In genomic region chr9:97876061-97876460, GRCh38 we compare ENCODE assay signal across 23 cellular contexts. TPM values are rescaled to one million over a fixed set of nuclear protein-coding genes. Genes with fewer than 3 reads are reported as not detected.
"Had no signal": no experiment of that assay in that cellular context is flagged by ENCODE, and none has a peak within 500 bp of the region (broad histone marks: within the 10 kb centered on the region; RNA-seq: fewer than 3 reads in every experiment).

No MANE protein-coding gene starts in this region.

- H3K27me3 ChIP-seq: esophagus muscularis mucosa, gastroesophageal sphincter, heart left ventricle, pancreas, tibial artery had no signal

- H3K9me3 ChIP-seq: esophagus muscularis mucosa, gastroesophageal sphincter, heart left ventricle, mucosa of descending colon, pancreas, tibial artery had no signal

- H3K27ac Mint-ChIP-seq: activated T-cell treated with anti-CD3 and anti-CD28 coated beads, Interleukin-2, amount 50 U/mL, for 72 hours; memory B cell; naive thymus-derived CD4-positive, alpha-beta T cell; T-helper 1 cell treated with Interleukin-12 subunit alpha and Interleukin-12 subunit beta and Interleukin-4 antibody, amounts not matched to agents 30 μg/mL and 1 μg/mL, for 36 hours had no signal

- H3K4me1 ChIP-seq: pancreas had no signal

- FAIRE-seq: pancreas had no signal

- H3K36me3 ChIP-seq: esophagus muscularis mucosa, gastroesophageal sphincter, heart left ventricle, pancreas, tibial artery had no signal

- H3K27me3 Mint-ChIP-seq: memory B cell had no signal

- H3K9me3 Mint-ChIP-seq: memory B cell; T-helper 1 cell treated with Interleukin-12 subunit alpha and Interleukin-12 subunit beta and Interleukin-4 antibody, amounts not matched to agents 30 μg/mL and 1 μg/mL, for 36 hours had no signal

- H3K4me3 Mint-ChIP-seq: activated T-cell treated with anti-CD3 and anti-CD28 coated beads, Interleukin-2, amount 50 U/mL, for 72 hours; memory B cell; naive thymus-derived CD4-positive, alpha-beta T cell; T-helper 1 cell treated with Interleukin-12 subunit alpha and Interleukin-12 subunit beta and Interleukin-4 antibody, amounts not matched to agents 30 μg/mL and 1 μg/mL, for 36 hours had no signal

- DNase-seq: activated CD4-positive, alpha-beta T cell treated with anti-CD3 and anti-CD28 coated beads, Interleukin-2, amount 50 U/mL, for 1 hour; activated CD8-positive, alpha-beta memory T cell treated with anti-CD3 and anti-CD28 coated beads for 24 hours; activated CD8-positive, alpha-beta memory T cell treated with anti-CD3 and anti-CD28 coated beads, Interleukin-2, amount 50 U/mL, for 48 hours; activated effector memory CD4-positive, alpha-beta T cell treated with anti-CD3 and anti-CD28 coated beads, Interleukin-2, amount 50 U/mL, for 16 hours; activated naive CD4-positive, alpha-beta T cell treated with anti-CD3 and anti-CD28 coated beads, Interleukin-2, amount 50 U/mL, for 16 hours; activated T-cell treated with anti-CD3 and anti-CD28 coated beads, Interleukin-2, amount 50 U/mL, for 72 hours; effector CD4-positive, alpha-beta T cell; naive thymus-derived CD4-positive, alpha-beta T cell; stimulated activated CD8-positive, alpha-beta memory T cell treated with anti-CD3 and anti-CD28 coated beads, Interleukin-4, amount 100 ng/mL, for 48 hours; stimulated activated naive CD4-positive, alpha-beta T cell had no signal

- H3K4me1 Mint-ChIP-seq: memory B cell had no signal

- H3K27ac ChIP-seq: esophagus muscularis mucosa, gastroesophageal sphincter, pancreas, tibial artery had no signal

- H3K4me3 ChIP-seq: esophagus muscularis mucosa, gastroesophageal sphincter, heart left ventricle, mucosa of descending colon, pancreas, tibial artery had no signal

RNA-seq across cellular contexts. Expression of gene FOXE1, which starts 23.0 kb away (rescaled TPM):
- total RNA-seq: aorta; cerebellum; esophagus muscularis mucosa; heart left ventricle; left ventricle myocardium superior; mucosa of descending colon; naive thymus-derived CD4-positive, alpha-beta T cell; sciatic nerve; subcutaneous adipose tissue had no signal
- polyA plus RNA-seq: aorta, heart left ventricle had no signal
